ENCODE assay signal across 14 cellular contexts in genomic region chr5:96440185-96440538, GRCh38. TPM values are rescaled to one million over a fixed set of nuclear protein-coding genes. Genes with fewer than 3 reads are reported as not detected.
DNase-seq lines count a peak whose midpoint lies in the region; ATAC-seq, FAIRE-seq and TF ChIP-seq lines count a peak whose summit lies in the region.
"Had no signal": no experiment of that assay in that cellular context is flagged by ENCODE, and none has a peak within 500 bp of the region (broad histone marks: within the 10 kb centered on the region; RNA-seq: fewer than 3 reads in every experiment).

No MANE protein-coding gene starts in this region.

- 0% methylated on average over 2 of the region's 2 CpGs for WGBS in GM12878 (ENCODE audit: insufficient coverage, insufficient replicate concordance, low lambda C conversion rate, missing lambda C conversion rate)

- TF ChIP-seq POLR2A in GM12878 (IDR thresholded peaks at IDR 0.05; ENCODE audit: low read depth, low read length), result no peak

- ATAC-seq in GM18907 (IDR thresholded peaks at IDR 0.05; ENCODE audit: unreplicated experiment), result peak; percentile 32
- ATAC-seq in GM21717 (IDR thresholded peaks at IDR 0.05; ENCODE audit: unreplicated experiment), result peak; percentile 19
- ATAC-seq in HG03135 (IDR thresholded peaks at IDR 0.05; ENCODE audit: unreplicated experiment), result peak; percentile 25
- peak; percentile 64 for ATAC-seq in GM12878
- ATAC-seq: activated naive CD8-positive, alpha-beta T cell treated with anti-CD3 and anti-CD28 coated beads, Interleukin-2, amount 50 U/mL, for 24 hours; foreskin keratinocyte had no signal

- H3K9me3 ChIP-seq in GM12878 (replicated peaks; ENCODE audit: control insufficient read depth, insufficient read depth, low read length), result no peaks in the 10 kb centered on the region

- TF ChIP-seq EP300 in GM12878 (IDR thresholded peaks at IDR 0.05; ENCODE audit: borderline replicate concordance in 1 of 2, control insufficient read depth in 1 of 2, low read depth in 2 of 2, low read length in 2 of 2), result no peak

- H4K20me1 ChIP-seq in GM12878 (ENCODE audit: control insufficient read depth, insufficient read depth), result no peaks in the 10 kb centered on the region

- H3K4me2 ChIP-seq in GM12878 (ENCODE audit: control insufficient read depth, insufficient read depth), result peak overlapping the region; percentile 75

- H3K27ac ChIP-seq in GM12878 (ENCODE audit: control insufficient read depth, insufficient read depth), result peak overlapping the region; percentile 27; the same call in 1 of the 2 replicates
- H3K27ac ChIP-seq: foreskin keratinocyte, skin epidermis had no signal

- BruUV-seq in GM12878 (replicated peaks; lab: Mats Ljungman, UMichigan), result no TSS peak

- no peaks in the 10 kb centered on the region for H3K27me3 ChIP-seq in GM12878 (replicated peaks in 1 of 2; ENCODE audit: control insufficient read depth in 2 of 2, insufficient read depth in 2 of 2, low read length in 1 of 2)

- intact Hi-C loops in GM12878 (cut with micrococcal nuclease; ENCODE audit: unreplicated experiment), result loop anchor here (1.0 kb wide), 1 partner anchor 96 kb away; no protein-coding TSS in a partner anchor

- H3K79me2 ChIP-seq in GM12878 (ENCODE audit: control insufficient read depth, insufficient read depth, low read length), result no peaks in the 10 kb centered on the region

- peaks cover 11% of the 10 kb centered on the region for H3K4me1 ChIP-seq in GM12878 (ENCODE audit: control insufficient read depth, insufficient read depth, low read length)
- H3K4me1 ChIP-seq: foreskin keratinocyte had no signal

- CTCF ChIA-PET in GM12878 (lab: Yijun Ruan, JAX), result interaction anchor here (0.7 to 5.3 kb wide), 33 partner anchors 8 to 655 kb away, joined by 3 to 102 read pairs (median 4); no protein-coding TSS in a partner anchor

- no peak for DNase-seq in GM12878 (ENCODE audit: low read depth, low spot score)
- DNase-seq in AML-193 (lab: John Stamatoyannopoulos, UW), result no peak
- no peak for DNase-seq in GDM1 (lab: John Stamatoyannopoulos, UW)
- DNase-seq in NCI-H1105 treated with DMSO at 0.1 percent for 48 hours (lab: John Stamatoyannopoulos, UW), result no peak
- DNase-seq in activated T-cell treated with anti-CD3 and anti-CD28 coated beads for 4 hours, result no peak
- DNase-seq: activated CD4-positive, alpha-beta memory T cell treated with anti-CD3 and anti-CD28 coated beads, Interleukin-2, amount 10 ng/mL, durations not matched to agents 7 days and 5 days; activated naive CD8-positive, alpha-beta T cell treated with anti-CD3 and anti-CD28 coated beads, Interleukin-2, amount 50 U/mL, for 24 hours; foreskin keratinocyte; NCI-H146 had no signal

- TF ChIP-seq RAD21 in GM12878 (IDR thresholded peaks at IDR 0.05; ENCODE audit: insufficient read depth, low read depth, low read length), result no peak

- no peak for FAIRE-seq in GM12878 (lab: Jason Lieb, UNC)

- TF ChIP-seq CTCF in GM12878 (IDR thresholded peaks at IDR 0.05 in 2 of 3, conservative IDR thresholded peaks at IDR 0.05 in 1 of 3; ENCODE audit: control insufficient read depth in 2 of 3, extremely low read depth in 1 of 3, insufficient read depth in 1 of 3, low read depth in 3 of 3, low read length in 3 of 3), result no peak

- peak overlapping the region; percentile 45; the same call in 1 of the 2 replicates for H2AFZ ChIP-seq in GM12878 (ENCODE audit: control insufficient read depth, low read depth, low read length)

- in situ Hi-C loops in GM12878 (cut with MboI), result loop anchor here (5.0 kb wide), 1 partner anchor 583 kb away; no protein-coding TSS in a partner anchor

- H3K36me3 ChIP-seq in GM12878 (ENCODE audit: control insufficient read depth in 2 of 2, insufficient read depth in 2 of 2, low read length in 1 of 2), result no peaks in the 10 kb centered on the region

- SMC1A ChIA-PET in GM12878 (lab: Charles Lee; ENCODE audit: uncharacterized antibody, unreplicated experiment), result interaction anchor here (0.6 to 2.9 kb wide), 26 partner anchors 9 to 1430 kb away, joined by 3 to 47 read pairs (median 4); no protein-coding TSS in a partner anchor

- no peak overlapping the region for H3K9ac ChIP-seq in GM12878 (ENCODE audit: control insufficient read depth, insufficient read depth, low read length)

- RAD21 ChIA-PET in GM12878 (lab: Charles Lee; ENCODE audit: unreplicated experiment), result interaction anchor here (0.8 to 2.7 kb wide), 16 partner anchors 8 to 592 kb away, joined by 3 to 21 read pairs (median 5); no protein-coding TSS in a partner anchor

- no peak overlapping the region for H3K4me3 ChIP-seq in GM12878
- H3K4me3 ChIP-seq: skin epidermis had no signal

- POLR2A ChIA-PET in GM12878 (lab: Charles Lee), result interaction anchor here (0.6 to 0.7 kb wide), 6 partner anchors 8 to 1660 kb away, joined by 3 to 5 read pairs (median 4); no protein-coding TSS in a partner anchor

TF ChIP-seq in GM12878, 131 proteins besides CTCF, POLR2A, EP300 and RAD21 (continues in another document):
- no peak for TF ChIP-seq NR2F1 (conservative IDR thresholded peaks at IDR 0.05)
- no peak for TF ChIP-seq PAX5 (IDR thresholded peaks at IDR 0.05; ENCODE audit: borderline replicate concordance, low read depth, low read length)
- no peak for TF ChIP-seq RUNX3 (IDR thresholded peaks at IDR 0.05; ENCODE audit: low read length)
- TF ChIP-seq RBBP5 (conservative IDR thresholded peaks at IDR 0.05), result no peak
- no peak for TF ChIP-seq NBN (IDR thresholded peaks at IDR 0.05)
- no peak for TF ChIP-seq BCLAF1 (IDR thresholded peaks at IDR 0.05)
- TF ChIP-seq PAX8 (IDR thresholded peaks at IDR 0.05), result no peak
- TF ChIP-seq BCL11A (IDR thresholded peaks at IDR 0.05; ENCODE audit: low read depth, low read length), result no peak
- TF ChIP-seq TARDBP (IDR thresholded peaks at IDR 0.05; ENCODE audit: borderline replicate concordance), result no peak
- TF ChIP-seq CHD1 (IDR thresholded peaks at IDR 0.05; ENCODE audit: low read depth, low read length), result no peak
- no peak for TF ChIP-seq ATF2 (IDR thresholded peaks at IDR 0.05; ENCODE audit: low read length)
- no peak for TF ChIP-seq FOXK2 (IDR thresholded peaks at IDR 0.05)
- TF ChIP-seq NRF1 (conservative IDR thresholded peaks at IDR 0.05; ENCODE audit: low read depth, low read length), result no peak
- TF ChIP-seq NFIC (IDR thresholded peaks at IDR 0.05; ENCODE audit: low read depth, low read length), result no peak
- no peak for TF ChIP-seq POLR2AphosphoS5 (IDR thresholded peaks at IDR 0.05; ENCODE audit: low read length)
- no peak for TF ChIP-seq SMC3 (IDR thresholded peaks at IDR 0.05; ENCODE audit: borderline replicate concordance, low read length)
- no peak for TF ChIP-seq KAT2A (conservative IDR thresholded peaks at IDR 0.05; ENCODE audit: control insufficient read depth, low read depth, low read length)
- TF ChIP-seq SIN3A (IDR thresholded peaks at IDR 0.05; ENCODE audit: low read depth, low read length), result no peak

RNA-seq across cellular contexts. Expression of gene PCSK1, which starts 7.1 kb away (rescaled TPM):
- not detected in 2 replicates for total RNA-seq in GM12878 (2013; cell fraction: nucleolus; rRNA removed)
- total RNA-seq in GM12878 (2014; rRNA removed) (0.05 and 0.06 TPM in 2 replicates), GM12878 (2014; rRNA removed; fragmentation: Illumina TruSeq; extraction: Trizol) (not detected in 2 replicates), GM12878 (2021) (0.08 TPM in 1 of 2 replicates, not detected in the other)
- polyA plus RNA-seq in GM12878 (2011; ENCODE audit: low read depth), result not detected
- polyA plus RNA-seq in GM12878 (2011; rRNA removed) (0.20 and 0.35 TPM in 2 replicates), GM12878 (2014; fragmentation: Illumina TruSeq; extraction: Trizol) (0.03 and 0.10 TPM in 2 replicates), GM12878 (2014; fragmentation: Nextera tagmentation; extraction: Ambion mirVana) (under 1 TPM in 1 of 2 experiments, not detected in 1; 0.06 TPM), GM12878 (2014; rRNA removed) (0.01 TPM in 1 of 2 replicates, not detected in the other), GM12878 (2016; fragmentation: Nextera tagmentation; extraction: Ambion mirVana) (under 1 TPM in 1 of 2 experiments, not detected in 1; 0.24 TPM)
- polyA plus RNA-seq in GM12878 (2011; cell fraction: cytosol; rRNA removed), result 0.04 and 0.05 TPM in 2 replicates
- polyA plus RNA-seq in GM12878 (2011; cell fraction: nucleus; rRNA removed), result 0.09 and 0.26 TPM in 2 replicates
- polyA plus RNA-seq in GM12878 (2012), result not detected in 2 replicates
- polyA minus RNA-seq in GM12878 (2011; rRNA and poly(A)+ RNA removed), result 0.05 and 0.66 TPM in 2 replicates
- 0.83 TPM in 1 of 2 replicates, not detected in the other for polyA minus RNA-seq in GM12878 (2011; cell fraction: cytosol; rRNA and poly(A)+ RNA removed)
- 0.29 TPM in 1 of 2 replicates, not detected in the other for polyA minus RNA-seq in GM12878 (2011; cell fraction: nucleus; rRNA and poly(A)+ RNA removed)
- total RNA-seq: activated CD4-positive, alpha-beta memory T cell treated with anti-CD3 and anti-CD28 coated beads, Interleukin-2, amount 10 ng/mL, durations not matched to agents 7 days and 5 days; foreskin keratinocyte; T-helper 1 cell treated with Interleukin-12 subunit alpha and Interleukin-12 subunit beta and Interleukin-4 antibody, amounts not matched to agents 30 ng/mL and 1 ng/mL, for 36 hours had no signal
- polyA plus RNA-seq: foreskin keratinocyte had no signal
